In the genomic region with DNA sequence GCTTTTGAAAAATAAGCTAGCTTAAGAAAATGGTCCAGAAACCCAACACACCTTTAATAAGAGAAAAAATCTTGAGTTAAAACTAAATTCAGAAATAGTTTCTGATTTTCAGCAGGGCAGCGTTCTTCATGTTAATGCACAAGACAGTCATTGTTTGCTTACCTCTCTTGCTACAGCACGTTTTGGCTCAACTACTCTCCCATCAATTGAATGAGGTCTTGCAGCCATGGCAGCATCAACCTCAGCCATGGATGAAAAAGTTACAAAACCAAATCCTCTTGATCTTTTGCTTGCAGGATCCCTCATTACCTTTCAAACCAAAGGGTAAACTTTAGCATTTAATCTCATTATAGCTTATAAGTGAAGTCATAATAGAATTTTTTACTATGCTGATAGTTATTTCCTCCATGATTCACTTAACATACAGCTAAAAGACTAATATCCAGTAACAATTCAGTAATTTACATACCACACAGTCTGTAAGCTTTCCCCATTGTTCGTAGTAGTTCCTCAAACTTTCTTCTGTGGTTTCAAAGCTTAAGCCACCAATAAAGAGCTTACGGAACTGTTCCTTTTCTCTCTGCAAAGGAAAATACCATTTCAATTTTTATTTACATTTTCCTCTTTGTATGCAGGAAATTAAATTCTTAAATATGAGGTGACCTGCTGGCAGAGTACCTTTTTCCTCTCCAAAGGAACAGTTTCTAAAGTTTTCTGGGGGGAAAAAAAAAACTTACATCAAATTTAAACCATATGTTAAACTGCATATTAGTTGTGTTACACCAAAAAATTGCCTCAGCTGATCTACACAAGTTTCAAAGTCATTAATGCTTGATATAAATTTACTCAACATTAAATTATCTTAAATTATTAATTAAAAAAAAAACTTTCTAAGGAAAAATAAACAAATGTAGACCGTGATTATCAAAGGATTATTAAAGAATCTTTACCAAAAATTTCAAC, we compare ENCODE assay signal across 2 cellular contexts.
A peak's percentile ranks its signal among the peaks of the same experiment; 100 is the strongest.
TF ChIP-seq lines count a peak whose summit lies in the region.

No MANE protein-coding gene starts in this region.

TF ChIP-seq in WTC11, 78 proteins besides CTCF, POLR2A, EP300 and RAD21 (continued from another document):
- TF ChIP-seq ESRRA (CRISPR knock-in tag; IDR thresholded peaks at IDR 0.05; ENCODE audit: borderline replicate concordance) (no peak), EMX1 (CRISPR knock-in tag; IDR thresholded peaks at IDR 0.05) (peak; percentile 81; the same call in 1 of the 2 replicates), PRRX2 (CRISPR knock-in tag; IDR thresholded peaks at IDR 0.05) (peak; percentile 68; the same call in 1 of the 2 replicates)
- TF ChIP-seq, protein P1, sequence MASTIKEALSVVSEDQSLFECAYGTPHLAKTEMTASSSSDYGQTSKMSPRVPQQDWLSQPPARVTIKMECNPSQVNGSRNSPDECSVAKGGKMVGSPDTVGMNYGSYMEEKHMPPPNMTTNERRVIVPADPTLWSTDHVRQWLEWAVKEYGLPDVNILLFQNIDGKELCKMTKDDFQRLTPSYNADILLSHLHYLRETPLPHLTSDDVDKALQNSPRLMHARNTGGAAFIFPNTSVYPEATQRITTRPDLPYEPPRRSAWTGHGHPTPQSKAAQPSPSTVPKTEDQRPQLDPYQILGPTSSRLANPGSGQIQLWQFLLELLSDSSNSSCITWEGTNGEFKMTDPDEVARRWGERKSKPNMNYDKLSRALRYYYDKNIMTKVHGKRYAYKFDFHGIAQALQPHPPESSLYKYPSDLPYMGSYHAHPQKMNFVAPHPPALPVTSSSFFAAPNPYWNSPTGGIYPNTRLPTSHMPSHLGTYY (CRISPR knock-in tag; IDR thresholded peaks at IDR 0.05) = 0 out of 2 replicates have a peak, but pooled peaks have one; percentile 59
- TF ChIP-seq, protein P2, sequence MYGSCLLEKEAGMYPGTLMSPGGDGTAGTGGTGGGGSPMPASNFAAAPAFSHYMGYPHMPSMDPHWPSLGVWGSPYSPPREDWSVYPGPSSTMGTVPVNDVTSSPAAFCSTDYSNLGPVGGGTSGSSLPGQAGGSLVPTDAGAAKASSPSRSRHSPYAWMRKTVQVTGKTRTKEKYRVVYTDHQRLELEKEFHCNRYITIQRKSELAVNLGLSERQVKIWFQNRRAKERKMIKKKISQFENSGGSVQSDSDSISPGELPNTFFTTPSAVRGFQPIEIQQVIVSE (CRISPR knock-in tag; IDR thresholded peaks at IDR 0.05; ENCODE audit: borderline replicate concordance) = no peak

TF ChIP-seq in HEK293T, 16 proteins besides CTCF, POLR2A, EP300 and RAD21 (continued from another document):
- TF ChIP-seq BHLHE40 (IDR thresholded peaks at IDR 0.05; ENCODE audit: borderline replicate concordance) (no peak), ZNF384 (IDR thresholded peaks at IDR 0.05) (no peak), ELF4 (IDR thresholded peaks at IDR 0.05) (no peak), NFRKB (IDR thresholded peaks at IDR 0.05) (no peak), FOXM1 (IDR thresholded peaks at IDR 0.05; ENCODE audit: borderline replicate concordance) (no peak), ARNT (IDR thresholded peaks at IDR 0.05) (no peak), TARDBP (IDR thresholded peaks at IDR 0.05) (no peak)
